ENCODE assay signal across 1 cellular context in genomic region chr5:59124983-59125960, GRCh38.
TF ChIP-seq lines count a peak whose summit lies in the region.

No MANE protein-coding gene starts in this region.

TF ChIP-seq in HEK293, 187 proteins besides CTCF, POLR2A, EP300 and RAD21 (continued from another document):
- no peak for TF ChIP-seq ZNF398 (tag by site-specific recombination; IDR thresholded peaks at IDR 0.05)
- no peak for TF ChIP-seq SETDB1 (IDR thresholded peaks at IDR 0.05; ENCODE audit: insufficient read length, low read length)
- TF ChIP-seq GLIS1 (tag by site-specific recombination; IDR thresholded peaks at IDR 0.05), result no peak
- TF ChIP-seq ZNF664 (tag by site-specific recombination; IDR thresholded peaks at IDR 0.05), result no peak
- TF ChIP-seq SP7 (tag by site-specific recombination; IDR thresholded peaks at IDR 0.05), result peak; percentile 49
- TF ChIP-seq BCL11A (tag by site-specific recombination; IDR thresholded peaks at IDR 0.05; ENCODE audit: low read depth), result no peak; the same call in 1 of the 2 replicates
- TF ChIP-seq ZNF513 (tag by site-specific recombination; IDR thresholded peaks at IDR 0.05), result 0 out of 2 replicates have a peak, but pooled peaks have one; percentile 21
- TF ChIP-seq ZNF324 (tag by site-specific recombination; IDR thresholded peaks at IDR 0.05), result no peak
- no peak for TF ChIP-seq ZNF157 (tag by site-specific recombination; IDR thresholded peaks at IDR 0.05)
- TF ChIP-seq ZNF24 (tag by site-specific recombination; IDR thresholded peaks at IDR 0.05), result peak; percentile 24; the same call in 1 of the 2 replicates
- no peak for TF ChIP-seq ZNF280C (tag by site-specific recombination; IDR thresholded peaks at IDR 0.05)
- TF ChIP-seq ZNF843 (tag by site-specific recombination; IDR thresholded peaks at IDR 0.05), result peak; percentile 41; the same call in 1 of the 2 replicates
- TF ChIP-seq ZNF2 (tag by site-specific recombination; IDR thresholded peaks at IDR 0.05), result no peak
- TF ChIP-seq YY2 (tag by site-specific recombination; IDR thresholded peaks at IDR 0.05), result no peak
- no peak for TF ChIP-seq ZNF184 (tag by site-specific recombination; IDR thresholded peaks at IDR 0.05)
- TF ChIP-seq GFI1B (tag by site-specific recombination; IDR thresholded peaks at IDR 0.05), result peak; percentile 85; the same call in 1 of the 2 replicates
- 0 out of 2 replicates have a peak, but pooled peaks have one; percentile 36 for TF ChIP-seq ZNF596 (tag by site-specific recombination; IDR thresholded peaks at IDR 0.05)
- no peak for TF ChIP-seq ZNF211 (tag by site-specific recombination; IDR thresholded peaks at IDR 0.05; ENCODE audit: low read depth)
- peak; percentile 97 for TF ChIP-seq ZBTB44 (tag by site-specific recombination; IDR thresholded peaks at IDR 0.05)
- no peak for TF ChIP-seq KLF9 (tag by site-specific recombination; IDR thresholded peaks at IDR 0.05; ENCODE audit: low read depth)
- TF ChIP-seq IKZF3 (tag by site-specific recombination; IDR thresholded peaks at IDR 0.05), result peak; percentile 43; the same call in 1 of the 2 replicates
- peak; percentile 24; the same call in 1 of the 2 replicates for TF ChIP-seq ZNF561 (tag by site-specific recombination; IDR thresholded peaks at IDR 0.05; ENCODE audit: borderline replicate concordance)
- 0 out of 2 replicates have a peak, but pooled peaks have one; percentile 21 for TF ChIP-seq ZNF366 (tag by site-specific recombination; conservative IDR thresholded peaks at IDR 0.05)
- TF ChIP-seq ZNF654 (tag by site-specific recombination; IDR thresholded peaks at IDR 0.05; ENCODE audit: low read depth), result peak; percentile 3; the same call in 1 of the 2 replicates
- TF ChIP-seq ZNF18 (tag by site-specific recombination; IDR thresholded peaks at IDR 0.05), result no peak
- TF ChIP-seq TSHZ1 (tag by site-specific recombination; IDR thresholded peaks at IDR 0.05; ENCODE audit: borderline replicate concordance), result 0 out of 2 replicates have a peak, but pooled peaks have one; percentile 41
- peak; percentile 69; the same call in 1 of the 2 replicates for TF ChIP-seq WT1 (tag by site-specific recombination; IDR thresholded peaks at IDR 0.05)
- TF ChIP-seq ZNF501 (tag by site-specific recombination; IDR thresholded peaks at IDR 0.05), result 0 out of 2 replicates have a peak, but pooled peaks have one; percentile 16
- peak; percentile 39; the same call in 1 of the 2 replicates for TF ChIP-seq TRIM28 (IDR thresholded peaks at IDR 0.05; ENCODE audit: borderline replicate concordance, low read length)
- no peak for TF ChIP-seq ZNF174 (tag by site-specific recombination; IDR thresholded peaks at IDR 0.05)
- no peak for TF ChIP-seq ZNF274 (IDR thresholded peaks at IDR 0.05; ENCODE audit: low read length)
- no peak for TF ChIP-seq ZNF274 (tag by site-specific recombination; IDR thresholded peaks at IDR 0.05; ENCODE audit: borderline replicate concordance)
- TF ChIP-seq ZEB2 (tag by site-specific recombination; IDR thresholded peaks at IDR 0.05), result peak; percentile 53; the same call in 1 of the 2 replicates
- TF ChIP-seq ZBTB6 (tag by site-specific recombination; IDR thresholded peaks at IDR 0.05), result peak; percentile 91
- no peak for TF ChIP-seq ZNF623 (tag by site-specific recombination; IDR thresholded peaks at IDR 0.05)
- TF ChIP-seq ZNF335 (tag by site-specific recombination; conservative IDR thresholded peaks at IDR 0.05), result peak; percentile 85
- TF ChIP-seq ZNF133 (tag by site-specific recombination; IDR thresholded peaks at IDR 0.05), result no peak
